1 cellular context compared by ENCODE assay signal in genomic region chr13:102774210-102774560, GRCh38.
TF ChIP-seq lines count a peak whose summit lies in the region.

No MANE protein-coding gene starts in this region.

TF ChIP-seq in GM12878, 131 proteins besides CTCF, POLR2A, EP300 and RAD21:
- TF ChIP-seq, protein P1, sequence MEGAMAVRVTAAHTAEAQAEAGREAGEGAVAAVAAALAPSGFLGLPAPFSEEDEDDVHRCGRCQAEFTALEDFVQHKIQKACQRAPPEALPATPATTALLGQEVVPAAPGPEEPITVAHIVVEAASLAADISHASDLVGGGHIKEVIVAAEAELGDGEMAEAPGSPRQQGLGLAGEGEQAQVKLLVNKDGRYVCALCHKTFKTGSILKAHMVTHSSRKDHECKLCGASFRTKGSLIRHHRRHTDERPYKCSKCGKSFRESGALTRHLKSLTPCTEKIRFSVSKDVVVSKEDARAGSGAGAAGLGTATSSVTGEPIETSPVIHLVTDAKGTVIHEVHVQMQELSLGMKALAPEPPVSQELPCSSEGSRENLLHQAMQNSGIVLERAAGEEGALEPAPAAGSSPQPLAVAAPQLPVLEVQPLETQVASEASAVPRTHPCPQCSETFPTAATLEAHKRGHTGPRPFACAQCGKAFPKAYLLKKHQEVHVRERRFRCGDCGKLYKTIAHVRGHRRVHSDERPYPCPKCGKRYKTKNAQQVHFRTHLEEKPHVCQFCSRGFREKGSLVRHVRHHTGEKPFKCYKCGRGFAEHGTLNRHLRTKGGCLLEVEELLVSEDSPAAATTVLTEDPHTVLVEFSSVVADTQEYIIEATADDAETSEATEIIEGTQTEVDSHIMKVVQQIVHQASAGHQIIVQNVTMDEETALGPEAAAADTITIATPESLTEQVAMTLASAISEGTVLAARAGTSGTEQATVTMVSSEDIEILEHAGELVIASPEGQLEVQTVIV (IDR thresholded peaks at IDR 0.05; ENCODE audit: borderline replicate concordance, partially characterized antibody), result no peak
- TF ChIP-seq SIN3A (IDR thresholded peaks at IDR 0.05; ENCODE audit: low read depth, low read length) (no peak), HDGF (IDR thresholded peaks at IDR 0.05) (0 out of 2 replicates have a peak, but pooled peaks have one; percentile 36), ZNF274 (IDR thresholded peaks at IDR 0.05; ENCODE audit: insufficient read depth, insufficient read length) (no peak), YBX1 (IDR thresholded peaks at IDR 0.05) (no peak), LARP7 (IDR thresholded peaks at IDR 0.05) (0 out of 2 replicates have a peak, but pooled peaks have one; percentile 2), NFXL1 (IDR thresholded peaks at IDR 0.05; ENCODE audit: borderline replicate concordance) (no peak), EZH2 (IDR thresholded peaks at IDR 0.05; ENCODE audit: borderline replicate concordance, control insufficient read depth, low read depth, low read length) (no peak), SRF (IDR thresholded peaks at IDR 0.05; ENCODE audit: low read depth in 2 of 2, low read length in 2 of 2) (no peak), ZBTB33 (IDR thresholded peaks at IDR 0.05) (peak; percentile 50; the same call in 1 of the 2 replicates), SMARCA5 (IDR thresholded peaks at IDR 0.05) (no peak), GABPA (IDR thresholded peaks at IDR 0.05; ENCODE audit: low read depth) (no peak), PAX8 (IDR thresholded peaks at IDR 0.05) (no peak), IRF4 (IDR thresholded peaks at IDR 0.05; ENCODE audit: low read depth, low read length) (no peak), SUZ12 (IDR thresholded peaks at IDR 0.05; ENCODE audit: unreplicated experiment) (no peak), FOXK2 (IDR thresholded peaks at IDR 0.05) (no peak), MEF2A (IDR thresholded peaks at IDR 0.05; ENCODE audit: insufficient read depth, low read depth, low read length) (no peak)
- TF ChIP-seq, protein P2, sequence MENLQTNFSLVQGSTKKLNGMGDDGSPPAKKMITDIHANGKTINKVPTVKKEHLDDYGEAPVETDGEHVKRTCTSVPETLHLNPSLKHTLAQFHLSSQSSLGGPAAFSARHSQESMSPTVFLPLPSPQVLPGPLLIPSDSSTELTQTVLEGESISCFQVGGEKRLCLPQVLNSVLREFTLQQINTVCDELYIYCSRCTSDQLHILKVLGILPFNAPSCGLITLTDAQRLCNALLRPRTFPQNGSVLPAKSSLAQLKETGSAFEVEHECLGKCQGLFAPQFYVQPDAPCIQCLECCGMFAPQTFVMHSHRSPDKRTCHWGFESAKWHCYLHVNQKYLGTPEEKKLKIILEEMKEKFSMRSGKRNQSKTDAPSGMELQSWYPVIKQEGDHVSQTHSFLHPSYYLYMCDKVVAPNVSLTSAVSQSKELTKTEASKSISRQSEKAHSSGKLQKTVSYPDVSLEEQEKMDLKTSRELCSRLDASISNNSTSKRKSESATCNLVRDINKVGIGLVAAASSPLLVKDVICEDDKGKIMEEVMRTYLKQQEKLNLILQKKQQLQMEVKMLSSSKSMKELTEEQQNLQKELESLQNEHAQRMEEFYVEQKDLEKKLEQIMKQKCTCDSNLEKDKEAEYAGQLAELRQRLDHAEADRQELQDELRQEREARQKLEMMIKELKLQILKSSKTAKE (IDR thresholded peaks at IDR 0.05; ENCODE audit: low read depth, poor library complexity, severe bottlenecking), result no peak
- TF ChIP-seq, protein P3, sequence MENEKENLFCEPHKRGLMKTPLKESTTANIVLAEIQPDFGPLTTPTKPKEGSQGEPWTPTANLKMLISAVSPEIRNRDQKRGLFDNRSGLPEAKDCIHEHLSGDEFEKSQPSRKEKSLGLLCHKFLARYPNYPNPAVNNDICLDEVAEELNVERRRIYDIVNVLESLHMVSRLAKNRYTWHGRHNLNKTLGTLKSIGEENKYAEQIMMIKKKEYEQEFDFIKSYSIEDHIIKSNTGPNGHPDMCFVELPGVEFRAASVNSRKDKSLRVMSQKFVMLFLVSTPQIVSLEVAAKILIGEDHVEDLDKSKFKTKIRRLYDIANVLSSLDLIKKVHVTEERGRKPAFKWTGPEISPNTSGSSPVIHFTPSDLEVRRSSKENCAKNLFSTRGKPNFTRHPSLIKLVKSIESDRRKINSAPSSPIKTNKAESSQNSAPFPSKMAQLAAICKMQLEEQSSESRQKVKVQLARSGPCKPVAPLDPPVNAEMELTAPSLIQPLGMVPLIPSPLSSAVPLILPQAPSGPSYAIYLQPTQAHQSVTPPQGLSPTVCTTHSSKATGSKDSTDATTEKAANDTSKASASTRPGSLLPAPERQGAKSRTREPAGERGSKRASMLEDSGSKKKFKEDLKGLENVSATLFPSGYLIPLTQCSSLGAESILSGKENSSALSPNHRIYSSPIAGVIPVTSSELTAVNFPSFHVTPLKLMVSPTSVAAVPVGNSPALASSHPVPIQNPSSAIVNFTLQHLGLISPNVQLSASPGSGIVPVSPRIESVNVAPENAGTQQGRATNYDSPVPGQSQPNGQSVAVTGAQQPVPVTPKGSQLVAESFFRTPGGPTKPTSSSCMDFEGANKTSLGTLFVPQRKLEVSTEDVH (IDR thresholded peaks at IDR 0.05; ENCODE audit: low read depth, partially characterized antibody), result no peak
- TF ChIP-seq, protein P4, sequence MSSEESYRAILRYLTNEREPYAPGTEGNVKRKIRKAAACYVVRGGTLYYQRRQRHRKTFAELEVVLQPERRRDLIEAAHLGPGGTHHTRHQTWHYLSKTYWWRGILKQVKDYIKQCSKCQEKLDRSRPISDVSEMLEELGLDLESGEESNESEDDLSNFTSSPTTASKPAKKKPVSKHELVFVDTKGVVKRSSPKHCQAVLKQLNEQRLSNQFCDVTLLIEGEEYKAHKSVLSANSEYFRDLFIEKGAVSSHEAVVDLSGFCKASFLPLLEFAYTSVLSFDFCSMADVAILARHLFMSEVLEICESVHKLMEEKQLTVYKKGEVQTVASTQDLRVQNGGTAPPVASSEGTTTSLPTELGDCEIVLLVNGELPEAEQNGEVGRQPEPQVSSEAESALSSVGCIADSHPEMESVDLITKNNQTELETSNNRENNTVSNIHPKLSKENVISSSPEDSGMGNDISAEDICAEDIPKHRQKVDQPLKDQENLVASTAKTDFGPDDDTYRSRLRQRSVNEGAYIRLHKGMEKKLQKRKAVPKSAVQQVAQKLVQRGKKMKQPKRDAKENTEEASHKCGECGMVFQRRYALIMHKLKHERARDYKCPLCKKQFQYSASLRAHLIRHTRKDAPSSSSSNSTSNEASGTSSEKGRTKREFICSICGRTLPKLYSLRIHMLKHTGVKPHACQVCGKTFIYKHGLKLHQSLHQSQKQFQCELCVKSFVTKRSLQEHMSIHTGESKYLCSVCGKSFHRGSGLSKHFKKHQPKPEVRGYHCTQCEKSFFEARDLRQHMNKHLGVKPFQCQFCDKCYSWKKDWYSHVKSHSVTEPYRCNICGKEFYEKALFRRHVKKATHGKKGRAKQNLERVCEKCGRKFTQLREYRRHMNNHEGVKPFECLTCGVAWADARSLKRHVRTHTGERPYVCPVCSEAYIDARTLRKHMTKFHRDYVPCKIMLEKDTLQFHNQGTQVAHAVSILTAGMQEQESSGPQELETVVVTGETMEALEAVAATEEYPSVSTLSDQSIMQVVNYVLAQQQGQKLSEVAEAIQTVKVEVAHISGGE (CRISPR knock-in tag; IDR thresholded peaks at IDR 0.05), result no peak
- TF ChIP-seq, protein P5, sequence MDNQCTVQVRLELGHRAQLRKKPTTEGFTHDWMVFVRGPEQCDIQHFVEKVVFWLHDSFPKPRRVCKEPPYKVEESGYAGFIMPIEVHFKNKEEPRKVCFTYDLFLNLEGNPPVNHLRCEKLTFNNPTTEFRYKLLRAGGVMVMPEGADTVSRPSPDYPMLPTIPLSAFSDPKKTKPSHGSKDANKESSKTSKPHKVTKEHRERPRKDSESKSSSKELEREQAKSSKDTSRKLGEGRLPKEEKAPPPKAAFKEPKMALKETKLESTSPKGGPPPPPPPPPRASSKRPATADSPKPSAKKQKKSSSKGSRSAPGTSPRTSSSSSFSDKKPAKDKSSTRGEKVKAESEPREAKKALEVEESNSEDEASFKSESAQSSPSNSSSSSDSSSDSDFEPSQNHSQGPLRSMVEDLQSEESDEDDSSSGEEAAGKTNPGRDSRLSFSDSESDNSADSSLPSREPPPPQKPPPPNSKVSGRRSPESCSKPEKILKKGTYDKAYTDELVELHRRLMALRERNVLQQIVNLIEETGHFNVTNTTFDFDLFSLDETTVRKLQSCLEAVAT (IDR thresholded peaks at IDR 0.05), result peak; percentile 74
